In genomic region chr5:166441-167372, GRCh38 we compare ENCODE assay signal across 1 cellular context.
TF ChIP-seq lines count a peak whose summit lies in the region.

No MANE protein-coding gene starts in this region.

TF ChIP-seq in HepG2, 621 proteins besides CTCF, POLR2A, EP300 and RAD21:
- TF ChIP-seq ZNF83 (CRISPR knock-in tag; IDR thresholded peaks at IDR 0.05; ENCODE audit: borderline replicate concordance) (no peak), ELF3 (CRISPR knock-in tag; IDR thresholded peaks at IDR 0.05) (no peak), ZNF788 (CRISPR knock-in tag; IDR thresholded peaks at IDR 0.05; ENCODE audit: borderline replicate concordance) (no peak), SETDB1 (CRISPR knock-in tag; IDR thresholded peaks at IDR 0.05; ENCODE audit: borderline replicate concordance) (no peak), ZNF558 (CRISPR knock-in tag; IDR thresholded peaks at IDR 0.05; ENCODE audit: borderline replicate concordance) (no peak), FOSL2 (CRISPR knock-in tag; IDR thresholded peaks at IDR 0.05) (no peak), POGZ (CRISPR knock-in tag; IDR thresholded peaks at IDR 0.05) (no peak), EZH2 (conservative IDR thresholded peaks at IDR 0.05; ENCODE audit: low read depth, low read length) (no peak), AKAP8 (CRISPR knock-in tag; IDR thresholded peaks at IDR 0.05) (no peak), DMAP1 (CRISPR knock-in tag; IDR thresholded peaks at IDR 0.05) (no peak)
- TF ChIP-seq, protein P1, sequence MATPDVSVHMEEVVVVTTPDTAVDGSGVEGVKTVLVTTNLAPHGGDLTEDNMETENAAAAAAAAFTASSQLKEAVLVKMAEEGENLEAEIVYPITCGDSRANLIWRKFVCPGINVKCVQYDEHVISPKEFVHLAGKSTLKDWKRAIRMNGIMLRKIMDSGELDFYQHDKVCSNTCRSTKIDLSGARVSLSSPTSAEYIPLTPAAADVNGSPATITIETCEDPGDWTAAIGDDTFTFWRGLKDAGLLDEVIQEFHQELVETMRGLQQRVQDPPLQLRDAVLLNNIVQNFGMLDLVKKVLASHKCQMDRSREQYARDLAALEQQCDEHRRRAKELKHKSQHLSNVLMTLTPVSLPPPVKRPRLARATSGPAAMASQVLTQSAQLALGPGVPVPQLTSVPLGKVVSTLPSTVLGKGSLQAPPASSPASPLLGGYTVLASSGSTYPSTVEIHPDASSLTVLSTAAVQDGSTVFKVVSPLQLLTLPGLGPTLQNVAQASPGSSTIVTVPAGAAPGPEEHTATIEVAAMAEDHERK (CRISPR knock-in tag; IDR thresholded peaks at IDR 0.05; ENCODE audit: low read depth), result no peak
